Comparison of ENCODE assay signal across 1 cellular context in genomic region chr12:109995703-109996482, GRCh38.
TF ChIP-seq lines count a peak whose summit lies in the region.

A gene with protein sequence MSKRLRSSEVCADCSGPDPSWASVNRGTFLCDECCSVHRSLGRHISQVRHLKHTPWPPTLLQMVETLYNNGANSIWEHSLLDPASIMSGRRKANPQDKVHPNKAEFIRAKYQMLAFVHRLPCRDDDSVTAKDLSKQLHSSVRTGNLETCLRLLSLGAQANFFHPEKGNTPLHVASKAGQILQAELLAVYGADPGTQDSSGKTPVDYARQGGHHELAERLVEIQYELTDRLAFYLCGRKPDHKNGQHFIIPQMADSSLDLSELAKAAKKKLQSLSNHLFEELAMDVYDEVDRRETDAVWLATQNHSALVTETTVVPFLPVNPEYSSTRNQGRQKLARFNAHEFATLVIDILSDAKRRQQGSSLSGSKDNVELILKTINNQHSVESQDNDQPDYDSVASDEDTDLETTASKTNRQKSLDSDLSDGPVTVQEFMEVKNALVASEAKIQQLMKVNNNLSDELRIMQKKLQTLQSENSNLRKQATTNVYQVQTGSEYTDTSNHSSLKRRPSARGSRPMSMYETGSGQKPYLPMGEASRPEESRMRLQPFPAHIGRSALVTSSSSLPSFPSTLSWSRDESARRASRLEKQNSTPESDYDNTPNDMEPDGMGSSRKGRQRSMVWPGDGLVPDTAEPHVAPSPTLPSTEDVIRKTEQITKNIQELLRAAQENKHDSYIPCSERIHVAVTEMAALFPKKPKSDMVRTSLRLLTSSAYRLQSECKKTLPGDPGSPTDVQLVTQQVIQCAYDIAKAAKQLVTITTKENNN (minus strand): TSS chr12:109996368. CDS start chr12:109996224, 144 bp downstream.

TF ChIP-seq in K562, 482 proteins besides CTCF, POLR2A, EP300 and RAD21 (continued from another document and continues in another):
- TF ChIP-seq KLF10 (CRISPR knock-in tag; IDR thresholded peaks at IDR 0.05) (no peak), PHTF2 (CRISPR knock-in tag; IDR thresholded peaks at IDR 0.05) (no peak), ARHGAP35 (IDR thresholded peaks at IDR 0.05; ENCODE audit: partially characterized antibody) (no peak), ZNF57 (CRISPR knock-in tag; IDR thresholded peaks at IDR 0.05) (0 out of 2 replicates have a peak, but pooled peaks have one; percentile 62), STAG1 (CRISPR knock-in tag; IDR thresholded peaks at IDR 0.05; ENCODE audit: borderline replicate concordance) (no peak), CREB5 (CRISPR knock-in tag; IDR thresholded peaks at IDR 0.05) (no peak), MECOM (CRISPR knock-in tag; IDR thresholded peaks at IDR 0.05) (no peak), NR1H2 (CRISPR knock-in tag; IDR thresholded peaks at IDR 0.05) (no peak), ESRRB (CRISPR knock-in tag; IDR thresholded peaks at IDR 0.05; ENCODE audit: borderline replicate concordance) (no peak), SOX6 (IDR thresholded peaks at IDR 0.05) (no peak), ELF1 (tag; IDR thresholded peaks at IDR 0.05) (peak; percentile 94), ZKSCAN8 (CRISPR knock-in tag; IDR thresholded peaks at IDR 0.05) (no peak), HMG20A (CRISPR knock-in tag; conservative IDR thresholded peaks at IDR 0.05) (no peak), MYBL2 (IDR thresholded peaks at IDR 0.05; ENCODE audit: low read depth) (no peak), MYBL2 (CRISPR knock-in tag; IDR thresholded peaks at IDR 0.05; ENCODE audit: borderline replicate concordance) (no peak), SMAD4 (CRISPR knock-in tag; conservative IDR thresholded peaks at IDR 0.05) (peak; percentile 87), HNRNPUL1 (IDR thresholded peaks at IDR 0.05; ENCODE audit: low read length) (no peak), TBP (optimal IDR thresholded peaks at IDR 0.05; ENCODE audit: low read depth, low read length) (peak; percentile 42), SP2 (IDR thresholded peaks at IDR 0.05; ENCODE audit: extremely low read depth, low read depth, low read length, poor library complexity, severe bottlenecking) (no peak), MAFK (IDR thresholded peaks at IDR 0.05; ENCODE audit: low read length) (no peak), PTRF (tag; IDR thresholded peaks at IDR 0.05) (no peak), HNRNPLL (IDR thresholded peaks at IDR 0.05; ENCODE audit: low read depth, low read length, poor library complexity, severe bottlenecking) (no peak), SMC3 (conservative IDR thresholded peaks at IDR 0.05; ENCODE audit: insufficient read depth, low read depth, low read length) (no peak), ZBED1 (IDR thresholded peaks at IDR 0.05) (0 out of 2 replicates have a peak, but pooled peaks have one; percentile 32), POLR2AphosphoS2 (IDR thresholded peaks at IDR 0.05; ENCODE audit: low read length) (no peak), HDAC2 (IDR thresholded peaks at IDR 0.05) (no peak), RBFOX2 (IDR thresholded peaks at IDR 0.05; ENCODE audit: low read depth, low read length) (peak; percentile 84), ZNF277 (CRISPR knock-in tag; IDR thresholded peaks at IDR 0.05; ENCODE audit: borderline replicate concordance) (no peak), ZBTB8A (IDR thresholded peaks at IDR 0.05; ENCODE audit: partially characterized antibody) (no peak), STAT6 (CRISPR knock-in tag; IDR thresholded peaks at IDR 0.05) (no peak), BCL6 (CRISPR knock-in tag; IDR thresholded peaks at IDR 0.05) (no peak), FOXP1 (CRISPR knock-in tag; IDR thresholded peaks at IDR 0.05) (0 out of 2 replicates have a peak, but pooled peaks have one; percentile 31), XRCC5 (IDR thresholded peaks at IDR 0.05; ENCODE audit: low read depth, low read length) (no peak), NR0B1 (IDR thresholded peaks at IDR 0.05; ENCODE audit: partially characterized antibody) (no peak), RBM34 (IDR thresholded peaks at IDR 0.05; ENCODE audit: borderline replicate concordance, insufficient read depth, low read length) (no peak), SMARCE1 (IDR thresholded peaks at IDR 0.05) (no peak), ZNF449 (CRISPR knock-in tag; IDR thresholded peaks at IDR 0.05) (no peak), ZNF561 (CRISPR knock-in tag; conservative IDR thresholded peaks at IDR 0.05) (no peak), CBFA2T2 (conservative IDR thresholded peaks at IDR 0.05) (peak; percentile 82), BDP1 (IDR thresholded peaks at IDR 0.05; ENCODE audit: insufficient read depth, insufficient read length) (no peak), C11orf30 (IDR thresholded peaks at IDR 0.05; ENCODE audit: low read depth) (0 out of 2 replicates have a peak, but pooled peaks have one; percentile 13), TEAD1 (CRISPR knock-in tag; IDR thresholded peaks at IDR 0.05) (no peak), ZFX (CRISPR knock-in tag; IDR thresholded peaks at IDR 0.05) (peak; percentile 89)
- TF ChIP-seq, protein P1, sequence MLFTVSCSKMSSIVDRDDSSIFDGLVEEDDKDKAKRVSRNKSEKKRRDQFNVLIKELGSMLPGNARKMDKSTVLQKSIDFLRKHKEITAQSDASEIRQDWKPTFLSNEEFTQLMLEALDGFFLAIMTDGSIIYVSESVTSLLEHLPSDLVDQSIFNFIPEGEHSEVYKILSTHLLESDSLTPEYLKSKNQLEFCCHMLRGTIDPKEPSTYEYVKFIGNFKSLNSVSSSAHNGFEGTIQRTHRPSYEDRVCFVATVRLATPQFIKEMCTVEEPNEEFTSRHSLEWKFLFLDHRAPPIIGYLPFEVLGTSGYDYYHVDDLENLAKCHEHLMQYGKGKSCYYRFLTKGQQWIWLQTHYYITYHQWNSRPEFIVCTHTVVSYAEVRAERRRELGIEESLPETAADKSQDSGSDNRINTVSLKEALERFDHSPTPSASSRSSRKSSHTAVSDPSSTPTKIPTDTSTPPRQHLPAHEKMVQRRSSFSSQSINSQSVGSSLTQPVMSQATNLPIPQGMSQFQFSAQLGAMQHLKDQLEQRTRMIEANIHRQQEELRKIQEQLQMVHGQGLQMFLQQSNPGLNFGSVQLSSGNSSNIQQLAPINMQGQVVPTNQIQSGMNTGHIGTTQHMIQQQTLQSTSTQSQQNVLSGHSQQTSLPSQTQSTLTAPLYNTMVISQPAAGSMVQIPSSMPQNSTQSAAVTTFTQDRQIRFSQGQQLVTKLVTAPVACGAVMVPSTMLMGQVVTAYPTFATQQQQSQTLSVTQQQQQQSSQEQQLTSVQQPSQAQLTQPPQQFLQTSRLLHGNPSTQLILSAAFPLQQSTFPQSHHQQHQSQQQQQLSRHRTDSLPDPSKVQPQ (CRISPR knock-in tag; IDR thresholded peaks at IDR 0.05; ENCODE audit: borderline replicate concordance), result no peak
- TF ChIP-seq, protein P2, sequence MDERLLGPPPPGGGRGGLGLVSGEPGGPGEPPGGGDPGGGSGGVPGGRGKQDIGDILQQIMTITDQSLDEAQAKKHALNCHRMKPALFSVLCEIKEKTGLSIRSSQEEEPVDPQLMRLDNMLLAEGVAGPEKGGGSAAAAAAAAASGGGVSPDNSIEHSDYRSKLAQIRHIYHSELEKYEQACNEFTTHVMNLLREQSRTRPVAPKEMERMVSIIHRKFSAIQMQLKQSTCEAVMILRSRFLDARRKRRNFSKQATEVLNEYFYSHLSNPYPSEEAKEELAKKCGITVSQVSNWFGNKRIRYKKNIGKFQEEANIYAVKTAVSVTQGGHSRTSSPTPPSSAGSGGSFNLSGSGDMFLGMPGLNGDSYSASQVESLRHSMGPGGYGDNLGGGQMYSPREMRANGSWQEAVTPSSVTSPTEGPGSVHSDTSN (CRISPR knock-in tag; IDR thresholded peaks at IDR 0.05; ENCODE audit: low read depth), result no peak
- TF ChIP-seq, protein P2 (tag; conservative IDR thresholded peaks at IDR 0.05; ENCODE audit: low read depth), result no peak
- TF ChIP-seq, protein P3, sequence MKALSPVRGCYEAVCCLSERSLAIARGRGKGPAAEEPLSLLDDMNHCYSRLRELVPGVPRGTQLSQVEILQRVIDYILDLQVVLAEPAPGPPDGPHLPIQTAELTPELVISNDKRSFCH (CRISPR knock-in tag; IDR thresholded peaks at IDR 0.05), result no peak
- TF ChIP-seq, protein P3 (tag; IDR thresholded peaks at IDR 0.05), result no peak
- TF ChIP-seq, protein P4, sequence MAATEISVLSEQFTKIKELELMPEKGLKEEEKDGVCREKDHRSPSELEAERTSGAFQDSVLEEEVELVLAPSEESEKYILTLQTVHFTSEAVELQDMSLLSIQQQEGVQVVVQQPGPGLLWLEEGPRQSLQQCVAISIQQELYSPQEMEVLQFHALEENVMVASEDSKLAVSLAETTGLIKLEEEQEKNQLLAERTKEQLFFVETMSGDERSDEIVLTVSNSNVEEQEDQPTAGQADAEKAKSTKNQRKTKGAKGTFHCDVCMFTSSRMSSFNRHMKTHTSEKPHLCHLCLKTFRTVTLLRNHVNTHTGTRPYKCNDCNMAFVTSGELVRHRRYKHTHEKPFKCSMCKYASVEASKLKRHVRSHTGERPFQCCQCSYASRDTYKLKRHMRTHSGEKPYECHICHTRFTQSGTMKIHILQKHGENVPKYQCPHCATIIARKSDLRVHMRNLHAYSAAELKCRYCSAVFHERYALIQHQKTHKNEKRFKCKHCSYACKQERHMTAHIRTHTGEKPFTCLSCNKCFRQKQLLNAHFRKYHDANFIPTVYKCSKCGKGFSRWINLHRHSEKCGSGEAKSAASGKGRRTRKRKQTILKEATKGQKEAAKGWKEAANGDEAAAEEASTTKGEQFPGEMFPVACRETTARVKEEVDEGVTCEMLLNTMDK (IDR thresholded peaks at IDR 0.05; ENCODE audit: borderline replicate concordance, insufficient read depth, low read depth, low read length, poor library complexity, severe bottlenecking), result no peak
- TF ChIP-seq, protein P5, sequence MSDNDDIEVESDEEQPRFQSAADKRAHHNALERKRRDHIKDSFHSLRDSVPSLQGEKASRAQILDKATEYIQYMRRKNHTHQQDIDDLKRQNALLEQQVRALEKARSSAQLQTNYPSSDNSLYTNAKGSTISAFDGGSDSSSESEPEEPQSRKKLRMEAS (CRISPR knock-in tag; IDR thresholded peaks at IDR 0.05), result peak; percentile 87
